8 cellular contexts compared by ENCODE assay signal in genomic region chr1:1059494-1060280, GRCh38. TPM values are rescaled to one million over a fixed set of nuclear protein-coding genes. Genes with fewer than 3 reads are reported as not detected.
A peak's percentile ranks its signal among the peaks of the same experiment; 100 is the strongest.
DNase-seq lines count a peak whose midpoint lies in the region; ATAC-seq lines count a peak whose summit lies in the region.

No MANE protein-coding gene starts in this region.

- DNase-seq in AG08395 (ENCODE audit: low spot score), result peak; percentile 96
- DNase-seq in NCI-H510A treated with DMSO at 0.1 percent for 48 hours (lab: John Stamatoyannopoulos, UW), result peak; percentile 91
- peak; percentile 95 for DNase-seq in activated CD8-positive, alpha-beta T cell treated with anti-CD3 and anti-CD28 coated beads, Interleukin-2, amount 10 ng/mL, durations not matched to agents 7 days and 5 days
- DNase-seq in effector memory CD4-positive, alpha-beta T cell, result peak; percentile 79 to 83 (median 79)
- peak; percentile 73 for DNase-seq in mesendoderm
- peak; percentile 84 for DNase-seq in stimulated activated CD8-positive, alpha-beta memory T cell treated with anti-CD3 and anti-CD28 coated beads, Interleukin-15, amount 100 ng/mL, for 1 hour (ENCODE audit: low read depth)

- H3K4ac ChIP-seq in mesendoderm (ENCODE audit: low read depth, low read length), result no peak overlapping the region

- H4K5ac ChIP-seq in mesendoderm (ENCODE audit: low read length), result no peak overlapping the region

- peaks cover 51% of the 10 kb centered on the region for H3K4me1 Mint-ChIP-seq in activated CD8-positive, alpha-beta T cell treated with anti-CD3 and anti-CD28 coated beads, Interleukin-2, amount 10 ng/mL, durations not matched to agents 7 days and 5 days (ENCODE audit: low read depth)

- H2AK5ac ChIP-seq in mesendoderm (ENCODE audit: low read length), result no peak overlapping the region

- peak overlapping the region; percentile 70 for H3K56ac ChIP-seq in mesendoderm (ENCODE audit: low read length)

- CTCF ChIA-PET in activated CD8-positive, alpha-beta T cell treated with anti-CD3 and anti-CD28 coated beads, Interleukin-2, amount 10 ng/mL, durations not matched to agents 7 days and 5 days (lab: Charles Lee), result interaction anchor here (0.7 to 2.8 kb wide), 8 partner anchors 15 to 172 kb away, joined by 3 to 16 read pairs (median 5); partner anchors contain the start of gene ISG15

- H3K4me2 ChIP-seq in mesendoderm (ENCODE audit: low read length), result peak overlapping the region; percentile 73

- peak overlapping the region; percentile 83 for H3K23ac ChIP-seq in mesendoderm (ENCODE audit: low read length)

- ATAC-seq in GM18858 (IDR thresholded peaks at IDR 0.05; ENCODE audit: unreplicated experiment) (peak; percentile 44), HG03103 (IDR thresholded peaks at IDR 0.05; ENCODE audit: low read depth, unreplicated experiment) (peak; percentile 48)
- peak; percentile 76 for ATAC-seq in activated CD8-positive, alpha-beta T cell treated with anti-CD3 and anti-CD28 coated beads, Interleukin-2, amount 10 ng/mL, durations not matched to agents 7 days and 5 days

- peaks cover 3% of the 10 kb centered on the region for H3K27me3 Mint-ChIP-seq in activated CD8-positive, alpha-beta T cell treated with anti-CD3 and anti-CD28 coated beads, Interleukin-2, amount 10 ng/mL, durations not matched to agents 7 days and 5 days (ENCODE audit: low read depth)

- no peaks in the 10 kb centered on the region for H3K79me2 ChIP-seq in mesendoderm (ENCODE audit: control insufficient read depth, insufficient read depth, low read length)

- H3K4me1 ChIP-seq in effector memory CD4-positive, alpha-beta T cell (ENCODE audit: control insufficient read depth, insufficient read depth, low read length, poor library complexity, severe bottlenecking), result peaks cover 35% of the 10 kb centered on the region
- no peaks in the 10 kb centered on the region for H3K4me1 ChIP-seq in mesendoderm (ENCODE audit: control insufficient read depth, low read depth, low read length)

- WGBS in mesendoderm (ENCODE audit: extremely low coverage, insufficient coverage, low lambda C conversion rate), result no CpG with 5 or more reads among the region's 69 CpGs

- H3K36me3 Mint-ChIP-seq in activated CD8-positive, alpha-beta T cell treated with anti-CD3 and anti-CD28 coated beads, Interleukin-2, amount 10 ng/mL, durations not matched to agents 7 days and 5 days (ENCODE audit: low read depth), result peaks cover 6% of the 10 kb centered on the region

- H3K27ac Mint-ChIP-seq in activated CD8-positive, alpha-beta T cell treated with anti-CD3 and anti-CD28 coated beads, Interleukin-2, amount 10 ng/mL, durations not matched to agents 7 days and 5 days, result no peak overlapping the region

- peak overlapping the region; percentile 51 for H3K9ac ChIP-seq in mesendoderm (ENCODE audit: low read length)

- H3K18ac ChIP-seq in mesendoderm (ENCODE audit: low read length), result peak overlapping the region; percentile 31

- H3K4me3 ChIP-seq in effector memory CD4-positive, alpha-beta T cell (ENCODE audit: insufficient read depth, low read depth, low read length, poor library complexity, severe bottlenecking), result peak overlapping the region; percentile 35
- no peak overlapping the region for H3K4me3 ChIP-seq in mesendoderm (ENCODE audit: low read length)

- H3K4me3 Mint-ChIP-seq in activated CD8-positive, alpha-beta T cell treated with anti-CD3 and anti-CD28 coated beads, Interleukin-2, amount 10 ng/mL, durations not matched to agents 7 days and 5 days, result peak overlapping the region; percentile 83

- H3K36me3 ChIP-seq in effector memory CD4-positive, alpha-beta T cell (ENCODE audit: control insufficient read depth, insufficient read depth, low read length), result no peaks in the 10 kb centered on the region
- no peaks in the 10 kb centered on the region for H3K36me3 ChIP-seq in mesendoderm (ENCODE audit: control insufficient read depth, insufficient read depth, low read length)

- POLR2A ChIA-PET in activated CD8-positive, alpha-beta T cell treated with anti-CD3 and anti-CD28 coated beads, Interleukin-2, amount 10 ng/mL, durations not matched to agents 7 days and 5 days (lab: Charles Lee), result interaction anchor here (1.1 to 2.7 kb wide), 4 partner anchors 9 to 21 kb away, joined by 3 to 13 read pairs (median 4); no protein-coding TSS in a partner anchor

- H3K27ac ChIP-seq in effector memory CD4-positive, alpha-beta T cell (ENCODE audit: insufficient read depth, low read length, poor library complexity, severe bottlenecking), result no peak overlapping the region
- H3K27ac ChIP-seq in mesendoderm (ENCODE audit: low read depth, low read length), result no peak overlapping the region

- no peaks in the 10 kb centered on the region for H3K79me1 ChIP-seq in mesendoderm (ENCODE audit: low read length)

- H3K9me3 Mint-ChIP-seq in activated CD8-positive, alpha-beta T cell treated with anti-CD3 and anti-CD28 coated beads, Interleukin-2, amount 10 ng/mL, durations not matched to agents 7 days and 5 days (ENCODE audit: insufficient read depth), result no peaks in the 10 kb centered on the region

- peaks cover 59% of the 10 kb centered on the region for H3K27me3 ChIP-seq in effector memory CD4-positive, alpha-beta T cell (replicated peaks; ENCODE audit: control insufficient read depth, insufficient read depth, low read length, poor library complexity, severe bottlenecking)
- H3K27me3 ChIP-seq in mesendoderm (ENCODE audit: insufficient read depth, low read length, poor library complexity), result peaks cover 5% of the 10 kb centered on the region

- H2BK15ac ChIP-seq in mesendoderm (replicated peaks; ENCODE audit: low read depth), result no peak overlapping the region

- H3K9me3 ChIP-seq in effector memory CD4-positive, alpha-beta T cell (ENCODE audit: control insufficient read depth, low read length), result no peaks in the 10 kb centered on the region

- no peak overlapping the region for H2BK120ac ChIP-seq in mesendoderm (ENCODE audit: low read depth, low read length)

- no peak overlapping the region for H4K8ac ChIP-seq in mesendoderm (ENCODE audit: low read depth, low read length)

- no peak overlapping the region for H2BK5ac ChIP-seq in mesendoderm (ENCODE audit: low read length)

RNA-seq across cellular contexts. Expression of gene RNF223, which starts 14.4 kb away (rescaled TPM):
- not detected for total RNA-seq in activated CD8-positive, alpha-beta T cell treated with anti-CD3 and anti-CD28 coated beads, Interleukin-2, amount 10 ng/mL, durations not matched to agents 7 days and 5 days
- polyA plus RNA-seq in mesendoderm (2013, experiment 1 of 2), result not detected
- not detected for polyA plus RNA-seq in mesendoderm (2013, experiment 2 of 2)

RNA-seq across cellular contexts. Expression of gene AGRN, which starts 39.8 kb away (rescaled TPM):
- total RNA-seq in activated CD8-positive, alpha-beta T cell treated with anti-CD3 and anti-CD28 coated beads, Interleukin-2, amount 10 ng/mL, durations not matched to agents 7 days and 5 days, result 10 to 100 TPM; 12.4 to 14.6 TPM
- 26.7 TPM for polyA plus RNA-seq in mesendoderm (2013, experiment 1 of 2)
- polyA plus RNA-seq in mesendoderm (2013, experiment 2 of 2), result 26.6 TPM

RNA-seq across cellular contexts. Expression of gene ISG15, which starts 46.4 kb away (rescaled TPM):
- total RNA-seq in activated CD8-positive, alpha-beta T cell treated with anti-CD3 and anti-CD28 coated beads, Interleukin-2, amount 10 ng/mL, durations not matched to agents 7 days and 5 days, result 100 to 1,000 TPM; 385 to 413 TPM
- polyA plus RNA-seq in mesendoderm (2013, experiment 1 of 2), result 13.2 TPM
- 12.9 TPM for polyA plus RNA-seq in mesendoderm (2013, experiment 2 of 2)

RNA-seq across cellular contexts. Expression of gene C1orf159, which starts 56.2 kb away (rescaled TPM):
- total RNA-seq in activated CD8-positive, alpha-beta T cell treated with anti-CD3 and anti-CD28 coated beads, Interleukin-2, amount 10 ng/mL, durations not matched to agents 7 days and 5 days, result 10 to 100 TPM; 24.5 to 26.8 TPM
- 7.0 TPM for polyA plus RNA-seq in mesendoderm (2013, experiment 1 of 2)
- polyA plus RNA-seq in mesendoderm (2013, experiment 2 of 2), result 6.8 TPM

RNA-seq across cellular contexts. Expression of gene HES4, which starts 59.8 kb away (rescaled TPM):
- under 1 TPM; 0.45 to 0.50 TPM for total RNA-seq in activated CD8-positive, alpha-beta T cell treated with anti-CD3 and anti-CD28 coated beads, Interleukin-2, amount 10 ng/mL, durations not matched to agents 7 days and 5 days
- 0.27 TPM for polyA plus RNA-seq in mesendoderm (2013, experiment 1 of 2)
- polyA plus RNA-seq in mesendoderm (2013, experiment 2 of 2), result 0.34 TPM
